Comparison of ENCODE assay signal across 1 cellular context in genomic region chr11:44936527-44936926, GRCh38.
TF ChIP-seq lines count a peak whose summit lies in the region.

No MANE protein-coding gene starts in this region.

TF ChIP-seq in K562, 482 proteins besides CTCF, POLR2A, EP300 and RAD21 (continued from another document):
- TF ChIP-seq USF2 (CRISPR knock-in tag; IDR thresholded peaks at IDR 0.05) (no peak), STAG1 (CRISPR knock-in tag; IDR thresholded peaks at IDR 0.05; ENCODE audit: borderline replicate concordance) (peak; percentile 57; the same call in 1 of the 2 replicates), EGR1 (conservative IDR thresholded peaks at IDR 0.05) (peak; percentile 20; the same call in 1 of the 2 replicates), CBX2 (IDR thresholded peaks at IDR 0.05; ENCODE audit: insufficient read depth, low read length, poor library complexity, severe bottlenecking) (no peak), POLR3A (IDR thresholded peaks at IDR 0.05; ENCODE audit: borderline replicate concordance, extremely low read depth, insufficient read depth, insufficient read length) (no peak), MLLT1 (IDR thresholded peaks at IDR 0.05) (no peak), SMC3 (conservative IDR thresholded peaks at IDR 0.05; ENCODE audit: insufficient read depth, low read depth, low read length) (peak; percentile 88), ZBTB43 (CRISPR knock-in tag; IDR thresholded peaks at IDR 0.05) (no peak), TEAD2 (tag; IDR thresholded peaks at IDR 0.05) (no peak), PTTG1 (tag; IDR thresholded peaks at IDR 0.05; ENCODE audit: low read depth) (no peak), ARID2 (IDR thresholded peaks at IDR 0.05) (0 out of 2 replicates have a peak, but pooled peaks have one; percentile 18), GABPB1 (CRISPR knock-in tag; IDR thresholded peaks at IDR 0.05) (0 out of 2 replicates have a peak, but pooled peaks have one; percentile 16), GTF3C2 (IDR thresholded peaks at IDR 0.05; ENCODE audit: borderline replicate concordance, extremely low read depth, insufficient read length) (no peak), XRCC5 (IDR thresholded peaks at IDR 0.05; ENCODE audit: low read depth, low read length) (0 out of 2 replicates have a peak, but pooled peaks have one; percentile 24), ZFP1 (CRISPR knock-in tag; IDR thresholded peaks at IDR 0.05) (no peak), PHTF2 (CRISPR knock-in tag; IDR thresholded peaks at IDR 0.05) (no peak), CBX5 (IDR thresholded peaks at IDR 0.05; ENCODE audit: borderline replicate concordance, low read depth) (no peak), DDX20 (tag; IDR thresholded peaks at IDR 0.05; ENCODE audit: low read depth) (no peak), BCL6 (CRISPR knock-in tag; IDR thresholded peaks at IDR 0.05) (no peak), DEAF1 (CRISPR knock-in tag; IDR thresholded peaks at IDR 0.05) (peak; percentile 89), ZNF239 (CRISPR knock-in tag; IDR thresholded peaks at IDR 0.05) (no peak), U2AF2 (optimal IDR thresholded peaks at IDR 0.05; ENCODE audit: low read depth, low read length) (no peak), TFAP4 (CRISPR knock-in tag; IDR thresholded peaks at IDR 0.05; ENCODE audit: borderline replicate concordance) (peak; percentile 39; the same call in 1 of the 2 replicates), FOXA3 (CRISPR knock-in tag; conservative IDR thresholded peaks at IDR 0.05 in 1 of 2, IDR thresholded peaks at IDR 0.05 in 1 of 2) (no peak), ZBED1 (IDR thresholded peaks at IDR 0.05) (no peak), CC2D1A (IDR thresholded peaks at IDR 0.05) (peak; percentile 54; the same call in 1 of the 2 replicates), PML (IDR thresholded peaks at IDR 0.05; ENCODE audit: low read length) (no peak), UBTF (IDR thresholded peaks at IDR 0.05; ENCODE audit: borderline replicate concordance in 1 of 2, low read depth in 2 of 2, low read length in 2 of 2) (peak in 1 of 2 experiments; percentile 79; a peak in 2 of 4 replicates), ZNF282 (CRISPR knock-in tag; IDR thresholded peaks at IDR 0.05) (no peak)
